Comparison of ENCODE assay signal across 1 cellular context in the genomic region with DNA sequence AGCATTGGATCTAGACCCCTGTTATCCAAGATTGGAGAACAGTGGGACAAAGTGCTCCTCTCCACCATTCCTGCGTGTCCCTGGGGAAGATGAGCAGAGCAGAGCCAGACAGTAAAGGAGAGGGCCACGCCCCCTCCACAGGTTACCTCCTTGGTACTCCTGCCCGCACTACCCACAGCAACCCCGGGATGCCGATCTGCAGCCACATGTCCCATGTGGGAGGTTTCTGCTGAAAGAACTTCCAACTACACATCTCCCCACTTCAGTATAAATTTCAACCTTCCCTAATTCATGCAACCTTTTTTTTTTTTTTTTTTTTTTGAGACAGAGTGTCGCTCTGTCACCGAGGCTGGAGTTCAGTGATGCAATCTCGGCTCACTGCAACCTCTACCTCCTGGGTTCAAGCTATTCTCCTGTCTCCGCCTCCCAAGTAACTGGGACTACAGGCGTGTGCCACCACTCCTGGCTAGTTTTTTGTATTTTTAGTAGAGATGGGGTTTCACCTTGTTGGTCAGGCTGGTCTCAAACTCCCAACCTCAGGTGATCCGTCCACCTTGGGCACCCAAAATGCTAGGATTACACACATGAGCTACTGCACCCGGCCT.
TF ChIP-seq lines count a peak whose summit lies in the region.

No MANE protein-coding gene starts in this region.

TF ChIP-seq in GM12878, 131 proteins besides CTCF, POLR2A, EP300 and RAD21:
- no peak for TF ChIP-seq HDAC2 (IDR thresholded peaks at IDR 0.05)
- no peak for TF ChIP-seq MTA2 (IDR thresholded peaks at IDR 0.05; ENCODE audit: low read depth)
- no peak for TF ChIP-seq ESRRA (IDR thresholded peaks at IDR 0.05; ENCODE audit: low read length)
- TF ChIP-seq, protein P1, sequence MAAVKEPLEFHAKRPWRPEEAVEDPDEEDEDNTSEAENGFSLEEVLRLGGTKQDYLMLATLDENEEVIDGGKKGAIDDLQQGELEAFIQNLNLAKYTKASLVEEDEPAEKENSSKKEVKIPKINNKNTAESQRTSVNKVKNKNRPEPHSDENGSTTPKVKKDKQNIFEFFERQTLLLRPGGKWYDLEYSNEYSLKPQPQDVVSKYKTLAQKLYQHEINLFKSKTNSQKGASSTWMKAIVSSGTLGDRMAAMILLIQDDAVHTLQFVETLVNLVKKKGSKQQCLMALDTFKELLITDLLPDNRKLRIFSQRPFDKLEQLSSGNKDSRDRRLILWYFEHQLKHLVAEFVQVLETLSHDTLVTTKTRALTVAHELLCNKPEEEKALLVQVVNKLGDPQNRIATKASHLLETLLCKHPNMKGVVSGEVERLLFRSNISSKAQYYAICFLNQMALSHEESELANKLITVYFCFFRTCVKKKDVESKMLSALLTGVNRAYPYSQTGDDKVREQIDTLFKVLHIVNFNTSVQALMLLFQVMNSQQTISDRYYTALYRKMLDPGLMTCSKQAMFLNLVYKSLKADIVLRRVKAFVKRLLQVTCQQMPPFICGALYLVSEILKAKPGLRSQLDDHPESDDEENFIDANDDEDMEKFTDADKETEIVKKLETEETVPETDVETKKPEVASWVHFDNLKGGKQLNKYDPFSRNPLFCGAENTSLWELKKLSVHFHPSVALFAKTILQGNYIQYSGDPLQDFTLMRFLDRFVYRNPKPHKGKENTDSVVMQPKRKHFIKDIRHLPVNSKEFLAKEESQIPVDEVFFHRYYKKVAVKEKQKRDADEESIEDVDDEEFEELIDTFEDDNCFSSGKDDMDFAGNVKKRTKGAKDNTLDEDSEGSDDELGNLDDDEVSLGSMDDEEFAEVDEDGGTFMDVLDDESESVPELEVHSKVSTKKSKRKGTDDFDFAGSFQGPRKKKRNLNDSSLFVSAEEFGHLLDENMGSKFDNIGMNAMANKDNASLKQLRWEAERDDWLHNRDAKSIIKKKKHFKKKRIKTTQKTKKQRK (IDR thresholded peaks at IDR 0.05; ENCODE audit: low read depth, low read length) = no peak
- TF ChIP-seq SMAD5 (IDR thresholded peaks at IDR 0.05; ENCODE audit: low read depth) = no peak
- TF ChIP-seq DPF2 (IDR thresholded peaks at IDR 0.05) = no peak
- no peak for TF ChIP-seq MEF2B (IDR thresholded peaks at IDR 0.05; ENCODE audit: partially characterized antibody, poor library complexity, severe bottlenecking)
- no peak for TF ChIP-seq NFIC (IDR thresholded peaks at IDR 0.05; ENCODE audit: low read depth, low read length)
- TF ChIP-seq NR2F1 (conservative IDR thresholded peaks at IDR 0.05) = no peak
- no peak for TF ChIP-seq CREM (IDR thresholded peaks at IDR 0.05; ENCODE audit: low read depth)
- TF ChIP-seq MXI1 (IDR thresholded peaks at IDR 0.05; ENCODE audit: low read depth, low read length) = no peak
- no peak for TF ChIP-seq CEBPB (IDR thresholded peaks at IDR 0.05; ENCODE audit: borderline replicate concordance in 1 of 2, low read depth in 2 of 2, low read length in 2 of 2)
- no peak for TF ChIP-seq RUNX3 (IDR thresholded peaks at IDR 0.05; ENCODE audit: low read length)
